Comparison of ENCODE assay signal across 16 cellular contexts in the genomic region with DNA sequence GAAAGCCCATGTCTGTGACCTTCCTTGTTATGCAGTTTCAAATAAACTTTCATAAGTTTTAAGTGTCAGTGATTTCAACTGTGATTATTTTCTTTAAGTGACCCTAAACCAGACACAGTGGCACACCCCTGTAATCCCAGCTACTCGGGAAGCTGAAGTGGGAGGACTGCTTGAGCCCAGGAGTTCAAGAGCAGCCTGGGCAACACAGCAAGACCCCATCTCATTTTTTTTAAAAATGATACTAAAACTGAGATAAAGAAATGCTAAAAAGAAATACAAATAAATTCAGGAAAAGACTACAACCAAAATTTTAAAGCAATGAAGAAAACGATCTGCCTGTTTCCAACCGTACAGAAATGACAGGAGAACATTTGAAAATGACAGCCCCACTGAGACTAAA. TPM values are rescaled to one million over a fixed set of nuclear protein-coding genes. Genes with fewer than 3 reads are reported as not detected.
DNase-seq lines count a peak whose midpoint lies in the region; ATAC-seq, FAIRE-seq and TF ChIP-seq lines count a peak whose summit lies in the region.
"Had no signal": no experiment of that assay in that cellular context is flagged by ENCODE, and none has a peak within 500 bp of the region (broad histone marks: within the 10 kb centered on the region; RNA-seq: fewer than 3 reads in every experiment).

No MANE protein-coding gene starts in this region.

- peaks cover 61% of the 10 kb centered on the region for H4K20me1 ChIP-seq in smooth muscle cell (ENCODE audit: low read depth)

- ATAC-seq in T-helper 17 cell: no peak
- ATAC-seq: GM23338 had no signal

- peak; percentile 73 for FAIRE-seq in H54 (lab: Jason Lieb, UNC)
- FAIRE-seq: GM12891 had no signal

- TF ChIP-seq POLR2A in H54 (IDR thresholded peaks at IDR 0.05; ENCODE audit: low read depth, low read length): no peak
- TF ChIP-seq POLR2A in spleen (IDR thresholded peaks at IDR 0.05): no peak

- H3K36me3 ChIP-seq in smooth muscle cell (ENCODE audit: low read depth) (no peaks in the 10 kb centered on the region), spleen (peaks cover 0 to 12% (median 7%) of the 10 kb centered on the region in 6 donors)

- no peak overlapping the region for H3K4me2 ChIP-seq in smooth muscle cell
- H3K4me2 ChIP-seq: GM23338 had no signal

- peaks cover 17% of the 10 kb centered on the region for H3K4me1 Mint-ChIP-seq in T-helper 17 cell
- H3K4me1 Mint-ChIP-seq in osteocyte (ENCODE audit: unreplicated experiment): peaks cover 43% of the 10 kb centered on the region

- peaks cover 2% of the 10 kb centered on the region for H3K36me3 Mint-ChIP-seq in T-helper 17 cell (ENCODE audit: low read depth)
- peaks cover 7% of the 10 kb centered on the region for H3K36me3 Mint-ChIP-seq in osteocyte (ENCODE audit: unreplicated experiment)

- no peak overlapping the region for H3K9ac ChIP-seq in smooth muscle cell (ENCODE audit: low read depth)

- H3K27ac Mint-ChIP-seq in T-helper 17 cell: peak overlapping the region; percentile 4
- H3K27ac Mint-ChIP-seq in osteocyte (ENCODE audit: unreplicated experiment): peak overlapping the region; percentile 42
- H3K27ac Mint-ChIP-seq: B cell; CD4-positive, alpha-beta T cell; GM23338; H9 had no signal

- H3K4me3 Mint-ChIP-seq in T-helper 17 cell (no peak overlapping the region), osteocyte (ENCODE audit: unreplicated experiment) (no peak overlapping the region)
- H3K4me3 Mint-ChIP-seq: B cell; CD4-positive, alpha-beta T cell; GM23338; H9 had no signal

- H3K9me3 Mint-ChIP-seq in osteocyte (ENCODE audit: unreplicated experiment): no peaks in the 10 kb centered on the region
- H3K9me3 Mint-ChIP-seq: GM23338, H9 had no signal

- H3K79me2 ChIP-seq in smooth muscle cell (ENCODE audit: low read depth): peaks cover 99% of the 10 kb centered on the region

- H3K4me1 ChIP-seq in smooth muscle cell (ENCODE audit: low read depth): peaks cover 19% of the 10 kb centered on the region
- H3K4me1 ChIP-seq in spleen: peaks cover 5 to 70% (median 44%) of the 10 kb centered on the region in 6 donors

- no peaks in the 10 kb centered on the region for H3K27me3 Mint-ChIP-seq in T-helper 17 cell
- no peaks in the 10 kb centered on the region for H3K27me3 Mint-ChIP-seq in osteocyte (ENCODE audit: unreplicated experiment)
- H3K27me3 Mint-ChIP-seq: B cell; CD4-positive, alpha-beta T cell had no signal

- H3F3A ChIP-seq in smooth muscle cell (ENCODE audit: low read depth): no peaks in the 10 kb centered on the region

- H3K27ac ChIP-seq in smooth muscle cell (ENCODE audit: low read depth) (peak overlapping the region; percentile 3), spleen (peak overlapping the region in 1 of 8 donors; percentile 3)

- no peak overlapping the region for H3K4me3 ChIP-seq in smooth muscle cell
- H3K4me3 ChIP-seq in spleen: no peak overlapping the region
- H3K4me3 ChIP-seq: GM23338 had no signal

- intact Hi-C loops in spleen (cut with DNase I; ENCODE audit: low total_unique reads): no loop called here

- DNase-seq in H54 (ENCODE audit: insufficient read length, low spot score) (no peak), T-helper 17 cell (no peak), osteocyte (ENCODE audit: extremely low spot score, unreplicated experiment) (no peak), smooth muscle cell (lab: John Stamatoyannopoulos, UW; ENCODE audit: unreplicated experiment) (no peak), middle frontal gyrus (ENCODE audit: extremely low spot score, low spot score) (no peak), spleen (no peak), NCI-H1930 (lab: John Stamatoyannopoulos, UW) (no peak)
- DNase-seq: C1 segment of cervical spinal cord; Calu3; CD4-positive, alpha-beta T cell; DMS 273 treated with DMSO at 0.1 percent for 48 hours; DMS79; H9 had no signal

- H3K9me3 ChIP-seq in T-helper 17 cell (ENCODE audit: control insufficient read depth, low read length, poor library complexity, severe bottlenecking) (no peaks in the 10 kb centered on the region), smooth muscle cell (replicated peaks; ENCODE audit: low read depth) (no peaks in the 10 kb centered on the region), spleen (peaks cover 0 to 8% (median 0%) of the 10 kb centered on the region in 8 donors)

- no peak for TF ChIP-seq CTCF in osteocyte (IDR thresholded peaks at IDR 0.05)
- TF ChIP-seq CTCF in smooth muscle cell (IDR thresholded peaks at IDR 0.05; ENCODE audit: borderline replicate concordance, insufficient read depth, poor library complexity, severe bottlenecking): no peak
- TF ChIP-seq CTCF in spleen (IDR thresholded peaks at IDR 0.05 in 8 of 11, conservative IDR thresholded peaks at IDR 0.05 in 3 of 11): no peak

- no peak overlapping the region for H2AFZ ChIP-seq in smooth muscle cell (ENCODE audit: low read depth)
- H2AFZ ChIP-seq: GM23338 had no signal

- no peaks in the 10 kb centered on the region for H3K27me3 ChIP-seq in smooth muscle cell (ENCODE audit: low read depth)
- H3K27me3 ChIP-seq in spleen (replicated peaks in 1 of 7): no peaks in the 10 kb centered on the region

- WGBS in smooth muscle cell (ENCODE audit: low lambda C conversion rate): 77% methylated on average over 3 of the region's 3 CpGs
- 79 to 90% (median 84%) methylated on average over 3 of the region's 3 CpGs for WGBS in spleen, 5 donors

RNA-seq across cellular contexts. Expression of a gene that starts 54.2 kb away (rescaled TPM):
- total RNA-seq in T-helper 17 cell (10 to 100 TPM; 15.0 to 17.6 TPM), osteocyte (49.6 and 56.4 TPM in 2 replicates), smooth muscle cell (45.5 and 56.2 TPM in 2 replicates), spleen (10 to 100 TPM; 37.3 to 89.6 (median 73.9) TPM)
- polyA plus RNA-seq in smooth muscle cell (27.2 and 42.4 TPM in 2 replicates), spleen (1 to 10 TPM; 4.0 to 9.6 (median 4.9) TPM)
